ENCODE assay signal across 14 cellular contexts in genomic region chr6:37485259-37485658, GRCh38. TPM values are rescaled to one million over a fixed set of nuclear protein-coding genes. Genes with fewer than 3 reads are reported as not detected.
DNase-seq lines count a peak whose midpoint lies in the region; ATAC-seq, FAIRE-seq and TF ChIP-seq lines count a peak whose summit lies in the region.
"Had no signal": no experiment of that assay in that cellular context is flagged by ENCODE, and none has a peak within 500 bp of the region (broad histone marks: within the 10 kb centered on the region; RNA-seq: fewer than 3 reads in every experiment).

No MANE protein-coding gene starts in this region.

- peaks cover 0 to 61% (median 10%) of the 10 kb centered on the region in 3 donors for H3K36me3 Mint-ChIP-seq in CD8-positive, alpha-beta memory T cell
- H3K36me3 Mint-ChIP-seq in activated CD4-positive, alpha-beta T cell treated with anti-CD3 and anti-CD28 coated beads for 36 hours (ENCODE audit: low read depth), result peaks cover 38% of the 10 kb centered on the region

- no peak for DNase-seq in CD8-positive, alpha-beta memory T cell
- DNase-seq in HCT116 (ENCODE audit: low read depth, low spot score), result no peak
- peak; percentile 63 to 69 (median 64) for DNase-seq in K562 (ENCODE audit: extremely low read depth in 1 of 4, low spot score in 3 of 4)
- no peak for DNase-seq in HepG2 (ENCODE audit: low spot score)
- no peak for DNase-seq in COLO668 (lab: John Stamatoyannopoulos, UW; ENCODE audit: unreplicated experiment)
- DNase-seq in activated CD4-positive, alpha-beta T cell treated with anti-CD3 and anti-CD28 coated beads for 36 hours, result no peak
- no peak for DNase-seq in activated T-cell treated with anti-CD3 and anti-CD28 coated beads, Interleukin-2, amount 50 U/mL, for 1 hour
- DNase-seq: activated naive CD4-positive, alpha-beta T cell treated with anti-CD3 and anti-CD28 coated beads, Interleukin-2, amount 10 ng/mL, durations not matched to agents 7 days and 5 days; GF-D8; left ventricle myocardium superior; NCI-H774; retina had no signal

- no peaks in the 10 kb centered on the region for H3K9me1 ChIP-seq in K562 (ENCODE audit: control insufficient read depth, insufficient read depth, low read length)

- H3K4me3 Mint-ChIP-seq in CD8-positive, alpha-beta memory T cell, result no peak overlapping the region
- H3K4me3 Mint-ChIP-seq in activated CD4-positive, alpha-beta T cell treated with anti-CD3 and anti-CD28 coated beads for 36 hours, result no peak overlapping the region
- H3K4me3 Mint-ChIP-seq: activated naive CD4-positive, alpha-beta T cell treated with anti-CD3 and anti-CD28 coated beads, Interleukin-2, amount 10 ng/mL, durations not matched to agents 7 days and 5 days had no signal

- H3K4me1 Mint-ChIP-seq in CD8-positive, alpha-beta memory T cell, result peaks cover 34 to 51% (median 35%) of the 10 kb centered on the region in 3 donors
- peaks cover 26% of the 10 kb centered on the region for H3K4me1 Mint-ChIP-seq in activated CD4-positive, alpha-beta T cell treated with anti-CD3 and anti-CD28 coated beads for 36 hours

- ATAC-seq in HCT116 (peak; percentile 63), K562 (peak; percentile 85), HepG2 (peak; percentile 73)
- no peak for ATAC-seq in activated CD4-positive, CD25-positive, alpha-beta regulatory T cell treated with anti-CD3 and anti-CD28 coated beads, Interleukin-2, amount 50 U/mL, for 24 hours
- no peak for ATAC-seq in activated CD4-positive, alpha-beta T cell treated with anti-CD3 and anti-CD28 coated beads for 36 hours
- ATAC-seq: left ventricle myocardium superior had no signal

- H3K9me3 ChIP-seq in CD8-positive, alpha-beta memory T cell (ENCODE audit: low read length), result no peaks in the 10 kb centered on the region
- H3K9me3 ChIP-seq in HCT116 (ENCODE audit: control insufficient read depth in 1 of 2, insufficient read depth in 1 of 2, low read depth in 1 of 2, low read length in 2 of 2), result no peaks in the 10 kb centered on the region
- no peaks in the 10 kb centered on the region for H3K9me3 ChIP-seq in K562 (replicated peaks; ENCODE audit: control insufficient read depth, insufficient read depth, low read depth, low read length)
- H3K9me3 ChIP-seq in HepG2 (ENCODE audit: low read length), result no peaks in the 10 kb centered on the region

- FAIRE-seq in K562 (lab: Jason Lieb, UNC) (peak; percentile 78), HepG2 (lab: Jason Lieb, UNC) (no peak)
- FAIRE-seq: endothelial cell of umbilical vein had no signal

- H4K20me1 ChIP-seq in HCT116 (ENCODE audit: insufficient read depth) (no peaks in the 10 kb centered on the region), K562 (replicated peaks; ENCODE audit: control insufficient read depth, insufficient read depth, low read length) (peaks cover 17% of the 10 kb centered on the region; the same call in 1 of the 2 replicates), HepG2 (ENCODE audit: insufficient read depth, low read length) (no peaks in the 10 kb centered on the region)

- TF ChIP-seq RAD21 in HCT116 (IDR thresholded peaks at IDR 0.05; ENCODE audit: low read depth), result no peak
- peak in 1 of 2 experiments; percentile 58; a peak in 2 of 4 replicates for TF ChIP-seq RAD21 in K562 (CRISPR knock-in tag; conservative IDR thresholded peaks at IDR 0.05 in 1 of 2, IDR thresholded peaks at IDR 0.05 in 1 of 2)
- no peak for TF ChIP-seq RAD21 in HepG2 (CRISPR knock-in tag; IDR thresholded peaks at IDR 0.05)

- H3K36me3 ChIP-seq in CD8-positive, alpha-beta memory T cell (ENCODE audit: insufficient read depth, low read length), result peaks cover 28% of the 10 kb centered on the region
- H3K36me3 ChIP-seq in HCT116 (ENCODE audit: control insufficient read depth in 1 of 2, insufficient read depth in 2 of 2, low read length in 2 of 2) (peaks cover 0 to 5% of the 10 kb centered on the region in 2 experiments; a peak in 2 of 4 replicates), K562 (ENCODE audit: control insufficient read depth, insufficient read depth, low read length) (peaks cover 35% of the 10 kb centered on the region; the same call in 2 of the 3 replicates), HepG2 (replicated peaks in 1 of 2; ENCODE audit: control insufficient read depth in 1 of 2, insufficient read depth in 2 of 2, low read length in 2 of 2) (peaks cover 25 to 26% of the 10 kb centered on the region in 2 experiments; a peak in 4 of 5 replicates)

- RAD21 ChIA-PET in HCT116 (lab: Charles Lee; ENCODE audit: low non-redundant PET in 1 of 2, low total read pairs in 2 of 2, uncharacterized antibody in 2 of 2, unreplicated experiment in 2 of 2), result interaction anchor here in 1 of 2 experiments (1.3 kb wide), 1 partner anchor 207 kb away, joined by 3 read pairs; no protein-coding TSS in a partner anchor

- TF ChIP-seq POLR2A in HCT116 (IDR thresholded peaks at IDR 0.05; ENCODE audit: borderline replicate concordance, extremely low read depth, insufficient read depth, insufficient read length) (no peak), K562 (conservative IDR thresholded peaks at IDR 0.05) (no peak), HepG2 (IDR thresholded peaks at IDR 0.05; ENCODE audit: insufficient read depth in 1 of 2, low read depth in 2 of 2, low read length in 2 of 2) (no peak)

- H3K27me3 Mint-ChIP-seq in CD8-positive, alpha-beta memory T cell, result no peaks in the 10 kb centered on the region
- no peaks in the 10 kb centered on the region for H3K27me3 Mint-ChIP-seq in activated CD4-positive, alpha-beta T cell treated with anti-CD3 and anti-CD28 coated beads for 36 hours
- H3K27me3 Mint-ChIP-seq: activated naive CD4-positive, alpha-beta T cell treated with anti-CD3 and anti-CD28 coated beads, Interleukin-2, amount 10 ng/mL, durations not matched to agents 7 days and 5 days had no signal

- H3K9me2 ChIP-seq in HCT116 (ENCODE audit: insufficient read depth), result no peaks in the 10 kb centered on the region

- no peak for TF ChIP-seq EP300 in K562 (IDR thresholded peaks at IDR 0.05; ENCODE audit: low read length)
- no peak for TF ChIP-seq EP300 in HepG2 (IDR thresholded peaks at IDR 0.05; ENCODE audit: low read depth in 2 of 2, low read length in 2 of 2)
- TF ChIP-seq EP300 in HepG2 (CRISPR knock-in tag; IDR thresholded peaks at IDR 0.05; ENCODE audit: borderline replicate concordance), result no peak

- H3K27ac ChIP-seq in CD8-positive, alpha-beta memory T cell (ENCODE audit: low read depth, low read length), result no peak overlapping the region
- H3K27ac ChIP-seq in HCT116 (ENCODE audit: low read depth, low read length), result no peak overlapping the region
- H3K27ac ChIP-seq in K562 (ENCODE audit: extremely low read depth, low read depth, low read length), result no peak overlapping the region
- H3K27ac ChIP-seq in HepG2 (ENCODE audit: extremely low read length, insufficient read depth, low read length), result no peak overlapping the region

- POLR2A ChIA-PET in CD8-positive, alpha-beta memory T cell (lab: Charles Lee), result interaction anchor here (0.6 kb wide), 1 partner anchor 15 kb away, joined by 3 read pairs; the partner anchor contains the start of gene CCDC167
- POLR2A ChIA-PET in HCT116 (lab: Charles Lee), result no interaction called here
- POLR2A ChIA-PET in K562 (lab: Yijun Ruan, JAX), result no interaction called here
- POLR2A ChIA-PET in HepG2 (lab: Yijun Ruan, JAX), result no interaction called here
- POLR2A ChIA-PET in activated CD4-positive, alpha-beta T cell treated with anti-CD3 and anti-CD28 coated beads for 36 hours (lab: Charles Lee), result no interaction called here

- no peaks in the 10 kb centered on the region for H3K9me3 Mint-ChIP-seq in CD8-positive, alpha-beta memory T cell
- no peaks in the 10 kb centered on the region for H3K9me3 Mint-ChIP-seq in activated CD4-positive, alpha-beta T cell treated with anti-CD3 and anti-CD28 coated beads for 36 hours (ENCODE audit: low read depth)
- H3K9me3 Mint-ChIP-seq: activated naive CD4-positive, alpha-beta T cell treated with anti-CD3 and anti-CD28 coated beads, Interleukin-2, amount 10 ng/mL, durations not matched to agents 7 days and 5 days had no signal

- H3K27me3 ChIP-seq in CD8-positive, alpha-beta memory T cell (ENCODE audit: insufficient read depth, low read length, poor library complexity, severe bottlenecking), result no peaks in the 10 kb centered on the region
- H3K27me3 ChIP-seq in HCT116 (ENCODE audit: insufficient read depth, low read length) (no peaks in the 10 kb centered on the region), K562 (ENCODE audit: control insufficient read depth in 2 of 2, insufficient read depth in 2 of 2, low read length in 2 of 2) (no peaks in the 10 kb centered on the region), HepG2 (ENCODE audit: control insufficient read depth in 1 of 2, insufficient read depth in 2 of 2, low read length in 2 of 2) (no peaks in the 10 kb centered on the region)

- intact Hi-C loops in HCT116 (cut with micrococcal nuclease), result loop anchor here (2.0 kb wide), 1 partner anchor 308 kb away; no protein-coding TSS in a partner anchor
- intact Hi-C loops in K562 (cut with micrococcal nuclease), result loop anchor here (1.0 to 10.0 kb wide), 5 partner anchors 82 to 460 kb away; no protein-coding TSS in a partner anchor
- intact Hi-C loops in HepG2 (cut with micrococcal nuclease; ENCODE audit: unreplicated experiment), result no loop called here
- intact Hi-C loops in activated CD4-positive, alpha-beta T cell treated with anti-CD3 and anti-CD28 coated beads for 36 hours (cut with DNase I, micrococcal nuclease), result loop anchor here (5.0 to 10.0 kb wide), 2 partner anchors 37 to 1010 kb away; no protein-coding TSS in a partner anchor

- no peak overlapping the region for H3K9ac ChIP-seq in HCT116 (ENCODE audit: low read length)
- peak overlapping the region in 1 of 2 experiments; percentile 11; a peak in 2 of 4 replicates for H3K9ac ChIP-seq in K562 (ENCODE audit: insufficient read depth in 1 of 2, low read depth in 2 of 2, low read length in 2 of 2)
- no peak overlapping the region for H3K9ac ChIP-seq in HepG2 (ENCODE audit: insufficient read depth, low read depth, low read length)

- BruUV-seq in HCT116 (replicated peaks; lab: Mats Ljungman, UMichigan) (no TSS peak), K562 (replicated peaks; lab: Mats Ljungman, UMichigan) (no TSS peak), HepG2 (replicated peaks; lab: Mats Ljungman, UMichigan) (no TSS peak)

- in situ Hi-C loops in K562 (cut with MboI), result no loop called here
- in situ Hi-C loops in HepG2 (cut with HindIII; ENCODE audit: extremely low pct_ligation_motif_present, low pct_unique_long_range_greater_than_20kb), result loop anchor here (5.0 kb wide), 1 partner anchor 82 kb away; no protein-coding TSS in a partner anchor

- WGBS in K562 (ENCODE audit: insufficient coverage, low coverage, missing lambda C conversion rate), result 55% methylated on average over 10 of the region's 10 CpGs
- 84% methylated on average over 10 of the region's 10 CpGs for WGBS in HepG2 (ENCODE audit: low lambda C conversion rate)

- no peak overlapping the region for H3K4me3 ChIP-seq in CD8-positive, alpha-beta memory T cell (ENCODE audit: low read length)
- H3K4me3 ChIP-seq in HCT116 (replicated peaks in 1 of 2; ENCODE audit: low read depth in 1 of 2, low read length in 2 of 2) (no peak overlapping the region), K562 (no peak overlapping the region), HepG2 (replicated peaks in 1 of 3; ENCODE audit: insufficient read depth in 1 of 3, low read depth in 2 of 3, low read length in 3 of 3) (no peak overlapping the region)

- H3K4me2 ChIP-seq in HCT116 (ENCODE audit: low read length) (no peak overlapping the region), K562 (ENCODE audit: insufficient read depth, low read length) (no peak overlapping the region), HepG2 (ENCODE audit: low read depth, low read length) (no peak overlapping the region)

- no peaks in the 10 kb centered on the region; the same call in 1 of the 2 replicates for H3K79me2 ChIP-seq in HCT116 (ENCODE audit: insufficient read depth, low read length)
- no peaks in the 10 kb centered on the region for H3K79me2 ChIP-seq in K562 (ENCODE audit: control insufficient read depth, insufficient read depth, low read length)
- no peaks in the 10 kb centered on the region for H3K79me2 ChIP-seq in HepG2 (ENCODE audit: insufficient read depth, low read length)

- H3K27ac Mint-ChIP-seq in CD8-positive, alpha-beta memory T cell, result peak overlapping the region in 6 of 8 donors; percentile 38 to 88 (median 68)
- H3K27ac Mint-ChIP-seq in activated CD4-positive, alpha-beta T cell treated with anti-CD3 and anti-CD28 coated beads for 36 hours, result no peak overlapping the region
- H3K27ac Mint-ChIP-seq: activated naive CD4-positive, alpha-beta T cell treated with anti-CD3 and anti-CD28 coated beads, Interleukin-2, amount 10 ng/mL, durations not matched to agents 7 days and 5 days had no signal

- TF ChIP-seq CTCF in HCT116 (IDR thresholded peaks at IDR 0.05 in 2 of 3, conservative IDR thresholded peaks at IDR 0.05 in 1 of 3; ENCODE audit: borderline replicate concordance in 1 of 3, insufficient read depth in 1 of 3, low read depth in 2 of 3, low read length in 2 of 3), result peak in 1 of 3 experiments; percentile 26; a peak in 2 of 6 replicates
- peak; percentile 56 to 75 (median 70) for TF ChIP-seq CTCF in K562 (IDR thresholded peaks at IDR 0.05 in 2 of 3, conservative IDR thresholded peaks at IDR 0.05 in 1 of 3; ENCODE audit: insufficient read depth in 2 of 3, low read depth in 1 of 3, low read length in 3 of 3)
- TF ChIP-seq CTCF in HepG2 (CRISPR knock-in tag; IDR thresholded peaks at IDR 0.05), result peak; percentile 41

- CTCF ChIA-PET in CD8-positive, alpha-beta memory T cell (lab: Charles Lee), result interaction anchor here (0.8 to 2.2 kb wide), 10 partner anchors 18 to 92 kb away, joined by 3 to 30 read pairs (median 4); partner anchors contain the start of gene CMTR1
- CTCF ChIA-PET in HCT116 (lab: Charles Lee), result interaction anchor here (0.6 to 1.3 kb wide), 3 partner anchors 80 to 207 kb away, joined by 3 to 9 read pairs (median 3); no protein-coding TSS in a partner anchor
- CTCF ChIA-PET in K562 (lab: Yijun Ruan, JAX; ENCODE audit: low intra/inter-chr PET ratio), result interaction anchor here (0.5 to 3.0 kb wide), 8 partner anchors 81 to 869 kb away, joined by 3 to 18 read pairs (median 4); no protein-coding TSS in a partner anchor
- CTCF ChIA-PET in HepG2 (lab: Yijun Ruan, JAX; ENCODE audit: low intra/inter-chr PET ratio, low total read pairs), result interaction anchor here (0.8 to 3.1 kb wide), 2 partner anchors 81 to 206 kb away, joined by 3 to 28 read pairs; no protein-coding TSS in a partner anchor
- CTCF ChIA-PET in activated CD4-positive, alpha-beta T cell treated with anti-CD3 and anti-CD28 coated beads for 36 hours (lab: Charles Lee), result interaction anchor here (0.6 to 2.1 kb wide), 13 partner anchors 8 to 229 kb away, joined by 3 to 20 read pairs (median 5); no protein-coding TSS in a partner anchor

- no peak overlapping the region for H2AFZ ChIP-seq in HCT116 (ENCODE audit: low read depth, low read length, poor library complexity, severe bottlenecking)
- H2AFZ ChIP-seq in K562 (ENCODE audit: low read depth, low read length), result no peak overlapping the region
- H2AFZ ChIP-seq in HepG2 (ENCODE audit: low read length), result no peak overlapping the region

- H3K4me1 ChIP-seq in CD8-positive, alpha-beta memory T cell (ENCODE audit: insufficient read depth, low read length), result peaks cover 25% of the 10 kb centered on the region
- H3K4me1 ChIP-seq in HCT116 (ENCODE audit: control insufficient read depth in 1 of 2, insufficient read depth in 2 of 2, low read length in 2 of 2) (no peaks in the 10 kb centered on the region), K562 (replicated peaks in 1 of 2; ENCODE audit: control insufficient read depth in 2 of 2, insufficient read depth in 2 of 2, low read length in 2 of 2) (peaks cover 6 to 27% of the 10 kb centered on the region in 2 experiments; a peak in 4 of 5 replicates), HepG2 (ENCODE audit: insufficient read depth, low read length) (peaks cover 8% of the 10 kb centered on the region)

RNA-seq across cellular contexts. Expression of gene CCDC167, which starts 14.4 kb away (rescaled TPM):
- 10 to 100 TPM; 79.5 to 86.3 TPM for total RNA-seq in CD8-positive, alpha-beta memory T cell
- polyA plus RNA-seq in CD8-positive, alpha-beta memory T cell, result 181 TPM
- total RNA-seq in HCT116 (2021; ENCODE audit: unreplicated experiment), result 27.8 TPM
- 31.0 and 37.5 TPM in 2 replicates for polyA plus RNA-seq in HCT116 (2012)
- 2.3 and 8.0 TPM in 2 replicates for total RNA-seq in K562 (2011; cell fraction: chromatin; rRNA removed; ENCODE audit: low replicate concordance)
- total RNA-seq in K562 (2011; cell fraction: nucleolus; rRNA removed), result 14.3 and 16.6 TPM in 2 replicates
- 11.5 and 13.2 TPM in 2 replicates for total RNA-seq in K562 (2011; cell fraction: nucleoplasm; rRNA removed)
- total RNA-seq in K562 (2014; rRNA removed), result 30.8 and 43.7 TPM in 2 replicates
- total RNA-seq in K562 (2014; rRNA removed; fragmentation: Illumina TruSeq; extraction: Trizol), result 28.3 and 31.8 TPM in 2 replicates
- total RNA-seq in K562 (2015; rRNA removed; fragmentation: Illumina TruSeq; extraction: Trizol), result 36.8 and 38.6 TPM in 2 replicates
- total RNA-seq in K562 (2021), result 26.0 and 26.8 TPM in 2 replicates
- polyA plus RNA-seq in K562 (2011; rRNA removed), result 45.2 and 55.1 TPM in 2 replicates
- polyA plus RNA-seq in K562 (2011; cell fraction: cytosol; rRNA removed), result 63.9 and 67.1 TPM in 2 replicates
- polyA plus RNA-seq in K562 (2011; cell fraction: nucleus; rRNA removed), result 19.8 and 25.9 TPM in 2 replicates
- polyA plus RNA-seq in K562 (2012), result 45.2 and 53.6 TPM in 2 replicates
- 63.1 and 73.7 TPM in 2 replicates for polyA plus RNA-seq in K562 (2014; fragmentation: Illumina TruSeq; extraction: Trizol)
- polyA plus RNA-seq in K562 (2014; fragmentation: Nextera tagmentation; extraction: Ambion mirVana), result 100 to 1,000 TPM in 1 of 2 experiments, 10 to 100 TPM in 1; 85.0 to 114 TPM
- polyA plus RNA-seq in K562 (2014; rRNA removed), result 40.5 and 45.9 TPM in 2 replicates
- polyA minus RNA-seq in K562 (2011; rRNA and poly(A)+ RNA removed), result 12.1 and 13.5 TPM in 2 replicates
- 12.3 and 12.8 TPM in 2 replicates for polyA minus RNA-seq in K562 (2011; cell fraction: cytosol; rRNA and poly(A)+ RNA removed)
- 3.8 and 5.9 TPM in 2 replicates for polyA minus RNA-seq in K562 (2011; cell fraction: nucleus; rRNA and poly(A)+ RNA removed)
- total RNA-seq in HepG2 (2016; rRNA removed; fragmentation: Illumina TruSeq; extraction: Trizol), result 66.8 and 72.4 TPM in 2 replicates
- total RNA-seq in HepG2 (2016; cell fraction: cytosol; rRNA removed; fragmentation: Illumina TruSeq; extraction: Trizol; ENCODE audit: low read depth), result 41.5 and 58.5 TPM in 2 replicates
- 69.4 and 83.1 TPM in 2 replicates for total RNA-seq in HepG2 (2016; cell fraction: insoluble cytoplasmic fraction; rRNA removed; fragmentation: Illumina TruSeq; extraction: Trizol)
- total RNA-seq in HepG2 (2016; cell fraction: membrane; rRNA removed; fragmentation: Illumina TruSeq; extraction: Trizol), result 47.6 and 63.2 TPM in 2 replicates
- total RNA-seq in HepG2 (2016; cell fraction: nucleus; rRNA removed; fragmentation: Illumina TruSeq; extraction: Trizol), result 23.1 and 27.7 TPM in 2 replicates
- polyA plus RNA-seq in HepG2 (2011; rRNA removed), result 44.0 and 48.4 TPM in 2 replicates
- polyA plus RNA-seq in HepG2 (2011; cell fraction: cytosol; rRNA removed), result 65.1 and 68.9 TPM in 2 replicates
- 24.4 and 25.2 TPM in 2 replicates for polyA plus RNA-seq in HepG2 (2011; cell fraction: nucleus; rRNA removed)
- 27.5 and 30.7 TPM in 2 replicates for polyA plus RNA-seq in HepG2 (2012)
- 56.9 and 82.2 TPM in 2 replicates for polyA plus RNA-seq in HepG2 (2016; cell fraction: cytosol; fragmentation: Illumina TruSeq; extraction: Trizol; ENCODE audit: low read depth)
- 94.3 and 99.6 TPM in 2 replicates for polyA plus RNA-seq in HepG2 (2016; cell fraction: insoluble cytoplasmic fraction; fragmentation: Illumina TruSeq; extraction: Trizol; ENCODE audit: low read depth)
- polyA plus RNA-seq in HepG2 (2016; cell fraction: membrane; fragmentation: Illumina TruSeq; extraction: Trizol; ENCODE audit: low read depth), result 61.8 and 62.4 TPM in 2 replicates
- polyA plus RNA-seq in HepG2 (2016; cell fraction: nucleus; fragmentation: Illumina TruSeq; extraction: Trizol; ENCODE audit: insufficient read depth, low read depth), result 51.1 and 54.5 TPM in 2 replicates
- 14.3 and 18.2 TPM in 2 replicates for polyA minus RNA-seq in HepG2 (2011; rRNA and poly(A)+ RNA removed; ENCODE audit: low replicate concordance)
- polyA minus RNA-seq in HepG2 (2011; cell fraction: cytosol; rRNA and poly(A)+ RNA removed), result 6.4 and 11.3 TPM in 2 replicates
- 6.3 and 11.4 TPM in 2 replicates for polyA minus RNA-seq in HepG2 (2011; cell fraction: nucleus; rRNA and poly(A)+ RNA removed)
- 10 to 100 TPM; 55.3 to 60.3 TPM for total RNA-seq in activated CD4-positive, alpha-beta T cell treated with anti-CD3 and anti-CD28 coated beads for 36 hours

RNA-seq across cellular contexts. Expression of gene CMTR1, which starts 52.2 kb away (rescaled TPM):
- 10 to 100 TPM; 54.3 TPM for total RNA-seq in CD8-positive, alpha-beta memory T cell
- 25.8 TPM for polyA plus RNA-seq in CD8-positive, alpha-beta memory T cell
- total RNA-seq in HCT116 (2021; ENCODE audit: unreplicated experiment) (28.7 TPM), K562 (2014; rRNA removed) (43.9 and 49.9 TPM in 2 replicates), K562 (2014; rRNA removed; fragmentation: Illumina TruSeq; extraction: Trizol) (49.5 and 50.9 TPM in 2 replicates), K562 (2015; rRNA removed; fragmentation: Illumina TruSeq; extraction: Trizol) (49.4 and 50.4 TPM in 2 replicates), K562 (2021) (57.7 and 63.5 TPM in 2 replicates), HepG2 (2016; rRNA removed; fragmentation: Illumina TruSeq; extraction: Trizol) (33.0 and 55.2 TPM in 2 replicates)
- polyA plus RNA-seq in HCT116 (2012), result 17.8 and 21.5 TPM in 2 replicates
- total RNA-seq in K562 (2011; cell fraction: chromatin; rRNA removed; ENCODE audit: low replicate concordance), result 145 and 164 TPM in 2 replicates
- 88.0 and 89.7 TPM in 2 replicates for total RNA-seq in K562 (2011; cell fraction: nucleolus; rRNA removed)
- 125 and 166 TPM in 2 replicates for total RNA-seq in K562 (2011; cell fraction: nucleoplasm; rRNA removed)
- polyA plus RNA-seq in K562 (2011; rRNA removed) (42.6 and 48.8 TPM in 2 replicates), K562 (2014; fragmentation: Illumina TruSeq; extraction: Trizol) (60.3 and 61.9 TPM in 2 replicates), K562 (2014; fragmentation: Nextera tagmentation; extraction: Ambion mirVana) (1 to 10 TPM; 2.9 to 5.5 TPM), K562 (2014; rRNA removed) (55.3 and 55.9 TPM in 2 replicates), HepG2 (2011; rRNA removed) (19.7 and 23.4 TPM in 2 replicates)
- polyA plus RNA-seq in K562 (2011; cell fraction: cytosol; rRNA removed), result 26.9 and 37.2 TPM in 2 replicates
- polyA plus RNA-seq in K562 (2011; cell fraction: nucleus; rRNA removed), result 178 and 187 TPM in 2 replicates
- polyA plus RNA-seq in K562 (2012), result 43.6 and 44.4 TPM in 2 replicates
- polyA minus RNA-seq in K562 (2011; rRNA and poly(A)+ RNA removed), result 32.4 and 38.8 TPM in 2 replicates
- polyA minus RNA-seq in K562 (2011; cell fraction: cytosol; rRNA and poly(A)+ RNA removed), result 14.8 and 19.9 TPM in 2 replicates
- 21.1 and 34.2 TPM in 2 replicates for polyA minus RNA-seq in K562 (2011; cell fraction: nucleus; rRNA and poly(A)+ RNA removed)
- 6.1 and 7.1 TPM in 2 replicates for total RNA-seq in HepG2 (2016; cell fraction: cytosol; rRNA removed; fragmentation: Illumina TruSeq; extraction: Trizol; ENCODE audit: low read depth)
- 31.4 and 54.4 TPM in 2 replicates for total RNA-seq in HepG2 (2016; cell fraction: insoluble cytoplasmic fraction; rRNA removed; fragmentation: Illumina TruSeq; extraction: Trizol)
- total RNA-seq in HepG2 (2016; cell fraction: membrane; rRNA removed; fragmentation: Illumina TruSeq; extraction: Trizol), result 9.3 and 11.2 TPM in 2 replicates
- total RNA-seq in HepG2 (2016; cell fraction: nucleus; rRNA removed; fragmentation: Illumina TruSeq; extraction: Trizol), result 67.5 and 75.1 TPM in 2 replicates
- polyA plus RNA-seq in HepG2 (2011; cell fraction: cytosol; rRNA removed), result 17.2 and 19.2 TPM in 2 replicates
- polyA plus RNA-seq in HepG2 (2011; cell fraction: nucleus; rRNA removed), result 52.6 and 56.2 TPM in 2 replicates
- 27.3 and 30.6 TPM in 2 replicates for polyA plus RNA-seq in HepG2 (2012)
- polyA plus RNA-seq in HepG2 (2016; cell fraction: cytosol; fragmentation: Illumina TruSeq; extraction: Trizol; ENCODE audit: low read depth), result 1.9 and 2.5 TPM in 2 replicates
- polyA plus RNA-seq in HepG2 (2016; cell fraction: insoluble cytoplasmic fraction; fragmentation: Illumina TruSeq; extraction: Trizol; ENCODE audit: low read depth), result 21.8 TPM in 2 replicates
- 3.2 and 4.4 TPM in 2 replicates for polyA plus RNA-seq in HepG2 (2016; cell fraction: membrane; fragmentation: Illumina TruSeq; extraction: Trizol; ENCODE audit: low read depth)
- 88.3 and 90.5 TPM in 2 replicates for polyA plus RNA-seq in HepG2 (2016; cell fraction: nucleus; fragmentation: Illumina TruSeq; extraction: Trizol; ENCODE audit: insufficient read depth, low read depth)
- 25.6 and 34.1 TPM in 2 replicates for polyA minus RNA-seq in HepG2 (2011; rRNA and poly(A)+ RNA removed; ENCODE audit: low replicate concordance)
- polyA minus RNA-seq in HepG2 (2011; cell fraction: cytosol; rRNA and poly(A)+ RNA removed), result 13.1 and 16.2 TPM in 2 replicates
- polyA minus RNA-seq in HepG2 (2011; cell fraction: nucleus; rRNA and poly(A)+ RNA removed), result 28.7 and 35.8 TPM in 2 replicates
- total RNA-seq in activated CD4-positive, alpha-beta T cell treated with anti-CD3 and anti-CD28 coated beads for 36 hours, result 10 to 100 TPM; 65.3 to 74.6 TPM

Comparison
In these comparisons a context has a peak if more than half of its experiments do, and no peak if none do; other contexts are left out.
1. DNase-seq: peak in K562 (4 of 4); none in CD8-positive, alpha-beta memory T cell (0 of 5), HCT116 (single experiment), HepG2 (single experiment), COLO668 (single experiment), activated CD4-positive, alpha-beta T cell treated with anti-CD3 and anti-CD28 coated beads for 36 hours (single experiment) and activated T-cell treated with anti-CD3 and anti-CD28 coated beads, Interleukin-2, amount 50 U/mL, for 1 hour (single experiment).
2. ATAC-seq: peak in HCT116 (single experiment), K562 (single experiment) and HepG2 (single experiment); none in activated CD4-positive, CD25-positive, alpha-beta regulatory T cell treated with anti-CD3 and anti-CD28 coated beads, Interleukin-2, amount 50 U/mL, for 24 hours (0 of 2) and activated CD4-positive, alpha-beta T cell treated with anti-CD3 and anti-CD28 coated beads for 36 hours (single experiment).